Comparison of ENCODE assay signal across 1 cellular context in genomic region chr2:177682768-177683472, GRCh38.
TF ChIP-seq lines count a peak whose summit lies in the region.

No MANE protein-coding gene starts in this region.

TF ChIP-seq in K562, 482 proteins besides CTCF, POLR2A, EP300 and RAD21 (continued from another document):
- TF ChIP-seq RFX5 (IDR thresholded peaks at IDR 0.05; ENCODE audit: low read depth, low read length) = no peak
- TF ChIP-seq ZKSCAN8 (CRISPR knock-in tag; IDR thresholded peaks at IDR 0.05) = 0 out of 2 replicates have a peak, but pooled peaks have one; percentile 19
- TF ChIP-seq TCF3 (CRISPR knock-in tag; IDR thresholded peaks at IDR 0.05) = 0 out of 2 replicates have a peak, but pooled peaks have one; percentile 16
- peak; percentile 59; the same call in 1 of the 2 replicates for TF ChIP-seq BACH1 (tag; IDR thresholded peaks at IDR 0.05)
- no peak for TF ChIP-seq WHSC1 (IDR thresholded peaks at IDR 0.05; ENCODE audit: low read length)
- no peak for TF ChIP-seq ARID4B (CRISPR knock-in tag; IDR thresholded peaks at IDR 0.05)
- TF ChIP-seq NCOR1 (IDR thresholded peaks at IDR 0.05) = 0 out of 2 replicates have a peak, but pooled peaks have one; percentile 40
- peak; percentile 75 for TF ChIP-seq MEIS2 (IDR thresholded peaks at IDR 0.05; ENCODE audit: partially characterized antibody)
- TF ChIP-seq ZNF592 (IDR thresholded peaks at IDR 0.05) = peak; percentile 68; the same call in 1 of the 2 replicates
- TF ChIP-seq ZNF277 (CRISPR knock-in tag; IDR thresholded peaks at IDR 0.05; ENCODE audit: borderline replicate concordance) = no peak
- TF ChIP-seq HMG20B (CRISPR knock-in tag; IDR thresholded peaks at IDR 0.05) = no peak
- no peak for TF ChIP-seq ZBTB7A (IDR thresholded peaks at IDR 0.05; ENCODE audit: borderline replicate concordance, control insufficient read depth, low read depth, low read length)
- no peak for TF ChIP-seq ETS1 (conservative IDR thresholded peaks at IDR 0.05; ENCODE audit: control insufficient read depth, low read depth, low read length)
- TF ChIP-seq PRDM10 (IDR thresholded peaks at IDR 0.05; ENCODE audit: partially characterized antibody) = peak; percentile 91
- peak; percentile 32; the same call in 1 of the 2 replicates for TF ChIP-seq TAL1 (IDR thresholded peaks at IDR 0.05)
- no peak for TF ChIP-seq CTBP1 (IDR thresholded peaks at IDR 0.05; ENCODE audit: borderline replicate concordance)
- TF ChIP-seq ZNF140 (CRISPR knock-in tag; IDR thresholded peaks at IDR 0.05) = no peak
- TF ChIP-seq PHF21A (IDR thresholded peaks at IDR 0.05; ENCODE audit: borderline replicate concordance, low read depth) = no peak
- no peak for TF ChIP-seq KLF6 (CRISPR knock-in tag; IDR thresholded peaks at IDR 0.05; ENCODE audit: borderline replicate concordance)
- TF ChIP-seq ZMIZ1 (IDR thresholded peaks at IDR 0.05; ENCODE audit: low read depth in 2 of 2, low read length in 2 of 2) = 0 out of 4 replicates have a peak, but pooled peaks of 1 of the 2 experiments have one; percentile 31
- TF ChIP-seq SRSF1 (IDR thresholded peaks at IDR 0.05; ENCODE audit: low read depth, low read length) = no peak
- TF ChIP-seq BDP1 (IDR thresholded peaks at IDR 0.05; ENCODE audit: insufficient read depth, insufficient read length) = no peak
